1 cellular context compared by ENCODE assay signal in genomic region chr3:181966387-181966786, GRCh38.
TF ChIP-seq lines count a peak whose summit lies in the region.

No MANE protein-coding gene starts in this region.

TF ChIP-seq in H1, 55 proteins besides CTCF, POLR2A, EP300 and RAD21:
- TF ChIP-seq EGR1 (IDR thresholded peaks at IDR 0.05; ENCODE audit: borderline replicate concordance, low read depth, low read length) (no peak), USF2 (IDR thresholded peaks at IDR 0.05; ENCODE audit: low read length) (no peak), BCL11A (IDR thresholded peaks at IDR 0.05; ENCODE audit: low read depth in 2 of 2, low read length in 2 of 2) (no peak), SIRT6 (IDR thresholded peaks at IDR 0.05; ENCODE audit: low read length) (no peak), ATF2 (IDR thresholded peaks at IDR 0.05; ENCODE audit: low read length) (no peak), CREB1 (IDR thresholded peaks at IDR 0.05) (no peak), ATF3 (IDR thresholded peaks at IDR 0.05; ENCODE audit: insufficient read depth, low read depth, low read length) (no peak), TAF7 (optimal IDR thresholded peaks at IDR 0.05; ENCODE audit: borderline replicate concordance, low read depth, low read length) (no peak), GABPA (IDR thresholded peaks at IDR 0.05; ENCODE audit: borderline replicate concordance, insufficient read depth, low read length) (no peak), MAX (IDR thresholded peaks at IDR 0.05) (no peak), RXRA (IDR thresholded peaks at IDR 0.05; ENCODE audit: insufficient read depth, low read depth, low read length) (no peak), CEBPB (IDR thresholded peaks at IDR 0.05; ENCODE audit: low read depth, low read length) (no peak), HDAC6 (IDR thresholded peaks at IDR 0.05; ENCODE audit: low read depth, low read length) (no peak), TCF12 (IDR thresholded peaks at IDR 0.05; ENCODE audit: low read depth, low read length) (no peak), CHD2 (IDR thresholded peaks at IDR 0.05; ENCODE audit: low read length) (no peak), BRCA1 (IDR thresholded peaks at IDR 0.05; ENCODE audit: low read depth, low read length) (no peak), JUND (IDR thresholded peaks at IDR 0.05; ENCODE audit: low read length) (no peak), CBX8 (IDR thresholded peaks at IDR 0.05; ENCODE audit: borderline replicate concordance, low read depth, low read length) (no peak), NRF1 (IDR thresholded peaks at IDR 0.05; ENCODE audit: low read depth, low read length) (no peak), GTF2F1 (IDR thresholded peaks at IDR 0.05; ENCODE audit: borderline replicate concordance, low read depth, low read length) (no peak)
